Comparison of ENCODE assay signal across 1 cellular context in genomic region chr19:3275583-3276340, GRCh38.
TF ChIP-seq lines count a peak whose summit lies in the region.

No MANE protein-coding gene starts in this region.

TF ChIP-seq in K562, 482 proteins besides CTCF, POLR2A, EP300 and RAD21 (continued from another document and continues in another):
- TF ChIP-seq RREB1 (CRISPR knock-in tag; IDR thresholded peaks at IDR 0.05): peak; percentile 60; the same call in 1 of the 2 replicates
- peak; percentile 81 for TF ChIP-seq PKNOX1 (IDR thresholded peaks at IDR 0.05)
- no peak; the same call in 1 of the 2 replicates for TF ChIP-seq SIN3B (IDR thresholded peaks at IDR 0.05; ENCODE audit: low read depth)
- TF ChIP-seq RCOR1 (IDR thresholded peaks at IDR 0.05; ENCODE audit: borderline replicate concordance in 1 of 2, low read depth in 2 of 2, low read length in 2 of 2): peak in 1 of 2 experiments; percentile 8; a peak in 1 of 4 replicates
- no peak for TF ChIP-seq CBFA2T3 (IDR thresholded peaks at IDR 0.05)
- TF ChIP-seq HNRNPL (IDR thresholded peaks at IDR 0.05; ENCODE audit: low read depth, low read length): peak; percentile 48; the same call in 1 of the 2 replicates
- TF ChIP-seq CBX1 (IDR thresholded peaks at IDR 0.05; ENCODE audit: low read depth): peak; percentile 82
- TF ChIP-seq KLF10 (CRISPR knock-in tag; IDR thresholded peaks at IDR 0.05): no peak
- peak; percentile 67 for TF ChIP-seq L3MBTL2 (IDR thresholded peaks at IDR 0.05)
- TF ChIP-seq POLR3G (IDR thresholded peaks at IDR 0.05; ENCODE audit: extremely low read depth, insufficient read length, insufficient replicate concordance): no peak
- TF ChIP-seq POLR2AphosphoS2 (IDR thresholded peaks at IDR 0.05; ENCODE audit: low read length): no peak
- peak; percentile 75; the same call in 1 of the 2 replicates for TF ChIP-seq TEAD2 (tag; IDR thresholded peaks at IDR 0.05)
- TF ChIP-seq ZBTB26 (CRISPR knock-in tag; IDR thresholded peaks at IDR 0.05): no peak
- TF ChIP-seq E2F3 (CRISPR knock-in tag; IDR thresholded peaks at IDR 0.05): no peak
- TF ChIP-seq NONO (IDR thresholded peaks at IDR 0.05; ENCODE audit: low read depth in 2 of 2, low read length in 1 of 2): 0 out of 4 replicates have a peak, but pooled peaks of 1 of the 2 experiments have one; percentile 38
- no peak for TF ChIP-seq PHF21A (IDR thresholded peaks at IDR 0.05; ENCODE audit: borderline replicate concordance, low read depth)
- TF ChIP-seq MITF (IDR thresholded peaks at IDR 0.05): no peak
- TF ChIP-seq NFE2 (IDR thresholded peaks at IDR 0.05; ENCODE audit: low read depth): no peak
- TF ChIP-seq SIRT6 (IDR thresholded peaks at IDR 0.05; ENCODE audit: low read depth, low read length): no peak
- TF ChIP-seq E2F1 (CRISPR knock-in tag; IDR thresholded peaks at IDR 0.05): no peak
- TF ChIP-seq YBX1 (IDR thresholded peaks at IDR 0.05): no peak
- peak; percentile 26 for TF ChIP-seq PRDM10 (IDR thresholded peaks at IDR 0.05; ENCODE audit: partially characterized antibody)
- TF ChIP-seq SIN3A (IDR thresholded peaks at IDR 0.05; ENCODE audit: borderline replicate concordance in 2 of 2, control insufficient read depth in 1 of 2, low read depth in 2 of 2, low read length in 2 of 2): no peak
- TF ChIP-seq CCAR2 (IDR thresholded peaks at IDR 0.05; ENCODE audit: low read depth, low read length): no peak
- TF ChIP-seq KLF6 (CRISPR knock-in tag; IDR thresholded peaks at IDR 0.05; ENCODE audit: borderline replicate concordance): no peak
- TF ChIP-seq RBBP5 (IDR thresholded peaks at IDR 0.05; ENCODE audit: borderline replicate concordance, insufficient read depth, low read length, poor library complexity, severe bottlenecking): peak; percentile 68
- TF ChIP-seq HMG20B (CRISPR knock-in tag; IDR thresholded peaks at IDR 0.05): no peak
- TF ChIP-seq PTTG1 (tag; IDR thresholded peaks at IDR 0.05; ENCODE audit: low read depth): no peak
- TF ChIP-seq MTA2 (IDR thresholded peaks at IDR 0.05; ENCODE audit: low read depth): no peak
- no peak for TF ChIP-seq HBP1 (CRISPR knock-in tag; IDR thresholded peaks at IDR 0.05)
- no peak for TF ChIP-seq HNRNPH1 (optimal IDR thresholded peaks at IDR 0.05; ENCODE audit: low read depth, low read length)
- no peak for TF ChIP-seq SREBF1 (IDR thresholded peaks at IDR 0.05; ENCODE audit: borderline replicate concordance, low read depth, low read length)
- no peak for TF ChIP-seq GATAD2B (IDR thresholded peaks at IDR 0.05; ENCODE audit: borderline replicate concordance)
- TF ChIP-seq HDAC1 (IDR thresholded peaks at IDR 0.05): peak in 1 of 2 experiments; percentile 80; a peak in 2 of 4 replicates
- no peak for TF ChIP-seq STAT5B (CRISPR knock-in tag; IDR thresholded peaks at IDR 0.05)
- peak; percentile 69; the same call in 1 of the 2 replicates for TF ChIP-seq LARP7 (IDR thresholded peaks at IDR 0.05)
- TF ChIP-seq MAX (CRISPR knock-in tag; IDR thresholded peaks at IDR 0.05): peak; percentile 43; the same call in 1 of the 2 replicates
- peak; percentile 54 for TF ChIP-seq SMARCA4 (IDR thresholded peaks at IDR 0.05)
- peak; percentile 90; the same call in 1 of the 2 replicates for TF ChIP-seq MTA3 (IDR thresholded peaks at IDR 0.05; ENCODE audit: borderline replicate concordance)
- TF ChIP-seq HSF4 (CRISPR knock-in tag; IDR thresholded peaks at IDR 0.05; ENCODE audit: borderline replicate concordance): peak; percentile 59; the same call in 1 of the 2 replicates
- TF ChIP-seq XRCC3 (IDR thresholded peaks at IDR 0.05): no peak
- no peak for TF ChIP-seq NR2C1 (IDR thresholded peaks at IDR 0.05)
- no peak for TF ChIP-seq NR2C1 (tag; IDR thresholded peaks at IDR 0.05)
- TF ChIP-seq DPF2 (IDR thresholded peaks at IDR 0.05): peak; percentile 49
- no peak for TF ChIP-seq MAFF (IDR thresholded peaks at IDR 0.05; ENCODE audit: low read length)
- TF ChIP-seq CGGBP1 (CRISPR knock-in tag; IDR thresholded peaks at IDR 0.05): no peak
- TF ChIP-seq TBP (optimal IDR thresholded peaks at IDR 0.05; ENCODE audit: low read depth, low read length): peak; percentile 36
- no peak for TF ChIP-seq ILK (tag; IDR thresholded peaks at IDR 0.05; ENCODE audit: borderline replicate concordance, low read depth)
- TF ChIP-seq FOXJ3 (CRISPR knock-in tag; IDR thresholded peaks at IDR 0.05): no peak
- no peak for TF ChIP-seq SETDB1 (IDR thresholded peaks at IDR 0.05; ENCODE audit: low read length)
- no peak for TF ChIP-seq DMBX1 (CRISPR knock-in tag; IDR thresholded peaks at IDR 0.05; ENCODE audit: borderline replicate concordance)
- peak; percentile 77 to 86 for TF ChIP-seq MAZ (CRISPR knock-in tag; conservative IDR thresholded peaks at IDR 0.05 in 1 of 2, IDR thresholded peaks at IDR 0.05 in 1 of 2)
- TF ChIP-seq NFRKB (IDR thresholded peaks at IDR 0.05; ENCODE audit: low read depth): no peak
- TF ChIP-seq CREB3 (tag; conservative IDR thresholded peaks at IDR 0.05; ENCODE audit: low read depth): no peak
- peak; percentile 66 for TF ChIP-seq SUPT5H (IDR thresholded peaks at IDR 0.05)
